ENCODE assay signal across 4 cellular contexts in genomic region chr1:210918893-210919292, GRCh38.
TF ChIP-seq lines count a peak whose summit lies in the region.

No MANE protein-coding gene starts in this region.

TF ChIP-seq in A549, 52 proteins besides CTCF, POLR2A, EP300 and RAD21:
- peak; percentile 81 for TF ChIP-seq MAFK (IDR thresholded peaks at IDR 0.05; ENCODE audit: partially characterized antibody)
- no peak for TF ChIP-seq HMGXB4 (CRISPR knock-in tag; IDR thresholded peaks at IDR 0.05; ENCODE audit: borderline replicate concordance)

TF ChIP-seq in IMR-90, 13 proteins besides CTCF, POLR2A, EP300 and RAD21:
- TF ChIP-seq MAZ (IDR thresholded peaks at IDR 0.05; ENCODE audit: borderline replicate concordance, low read depth, low read length) (no peak), MAFK (IDR thresholded peaks at IDR 0.05; ENCODE audit: low read depth, low read length) (peak; percentile 80)

TF ChIP-seq in K562, 482 proteins besides CTCF, POLR2A, EP300 and RAD21 (continues in another document):
- TF ChIP-seq CBX8 (IDR thresholded peaks at IDR 0.05; ENCODE audit: borderline replicate concordance, extremely low read depth, low read depth, low read length, poor library complexity, severe bottlenecking) (no peak), POLR3G (IDR thresholded peaks at IDR 0.05; ENCODE audit: extremely low read depth, insufficient read length, insufficient replicate concordance) (no peak), ZNF407 (IDR thresholded peaks at IDR 0.05; ENCODE audit: low read depth) (no peak), PPARD (CRISPR knock-in tag; IDR thresholded peaks at IDR 0.05) (no peak), ZFPM2 (CRISPR knock-in tag; IDR thresholded peaks at IDR 0.05) (no peak), CBX3 (IDR thresholded peaks at IDR 0.05; ENCODE audit: borderline replicate concordance in 1 of 2, low read length in 2 of 2) (no peak), ERF (CRISPR knock-in tag; IDR thresholded peaks at IDR 0.05) (no peak), MAFF (IDR thresholded peaks at IDR 0.05; ENCODE audit: low read length) (peak; percentile 67)
- TF ChIP-seq, protein P1, sequence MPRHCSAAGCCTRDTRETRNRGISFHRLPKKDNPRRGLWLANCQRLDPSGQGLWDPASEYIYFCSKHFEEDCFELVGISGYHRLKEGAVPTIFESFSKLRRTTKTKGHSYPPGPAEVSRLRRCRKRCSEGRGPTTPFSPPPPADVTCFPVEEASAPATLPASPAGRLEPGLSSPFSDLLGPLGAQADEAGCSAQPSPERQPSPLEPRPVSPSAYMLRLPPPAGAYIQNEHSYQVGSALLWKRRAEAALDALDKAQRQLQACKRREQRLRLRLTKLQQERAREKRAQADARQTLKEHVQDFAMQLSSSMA (CRISPR knock-in tag; IDR thresholded peaks at IDR 0.05) = no peak
- TF ChIP-seq, protein P2, sequence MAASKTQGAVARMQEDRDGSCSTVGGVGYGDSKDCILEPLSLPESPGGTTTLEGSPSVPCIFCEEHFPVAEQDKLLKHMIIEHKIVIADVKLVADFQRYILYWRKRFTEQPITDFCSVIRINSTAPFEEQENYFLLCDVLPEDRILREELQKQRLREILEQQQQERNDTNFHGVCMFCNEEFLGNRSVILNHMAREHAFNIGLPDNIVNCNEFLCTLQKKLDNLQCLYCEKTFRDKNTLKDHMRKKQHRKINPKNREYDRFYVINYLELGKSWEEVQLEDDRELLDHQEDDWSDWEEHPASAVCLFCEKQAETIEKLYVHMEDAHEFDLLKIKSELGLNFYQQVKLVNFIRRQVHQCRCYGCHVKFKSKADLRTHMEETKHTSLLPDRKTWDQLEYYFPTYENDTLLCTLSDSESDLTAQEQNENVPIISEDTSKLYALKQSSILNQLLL (CRISPR knock-in tag; IDR thresholded peaks at IDR 0.05; ENCODE audit: borderline replicate concordance) = no peak

TF ChIP-seq in neural cell, 6 proteins besides CTCF, POLR2A, EP300 and RAD21:
- TF ChIP-seq TAF1 (IDR thresholded peaks at IDR 0.05; ENCODE audit: low read depth) = no peak
- no peak for TF ChIP-seq MXI1 (conservative IDR thresholded peaks at IDR 0.05; ENCODE audit: poor library complexity, severe bottlenecking)
- no peak for TF ChIP-seq REST (IDR thresholded peaks at IDR 0.05; ENCODE audit: borderline replicate concordance)
- no peak for TF ChIP-seq SMC3 (conservative IDR thresholded peaks at IDR 0.05; ENCODE audit: poor library complexity)
